In genomic region chr2:160489096-160489495, GRCh38 we compare ENCODE assay signal across 22 cellular contexts. TPM values are rescaled to one million over a fixed set of nuclear protein-coding genes. Genes with fewer than 3 reads are reported as not detected.
DNase-seq lines count a peak whose midpoint lies in the region; ATAC-seq, FAIRE-seq and TF ChIP-seq lines count a peak whose summit lies in the region.
"Had no signal": no experiment of that assay in that cellular context is flagged by ENCODE, and none has a peak within 500 bp of the region (broad histone marks: within the 10 kb centered on the region; RNA-seq: fewer than 3 reads in every experiment).

No MANE protein-coding gene starts in this region.

- no peak overlapping the region for H3K4me2 ChIP-seq in astrocyte (ENCODE audit: low read length)
- H3K4me2 ChIP-seq in SK-N-SH, result no peak overlapping the region

- DNase-seq in activated CD8-positive, alpha-beta T cell treated with anti-CD3 and anti-CD28 coated beads for 36 hours, result no peak
- no peak for DNase-seq in activated CD8-positive, alpha-beta T cell treated with anti-CD3 and anti-CD28 coated beads, Interleukin-2, amount 10 ng/mL, durations not matched to agents 7 days and 5 days
- DNase-seq in HFFc6 (no peak), astrocyte (ENCODE audit: low read depth) (peak; percentile 24), sigmoid colon (no peak), SK-N-SH (no peak), NCI-H1417 treated with DMSO at 0.1 percent for 48 hours (lab: John Stamatoyannopoulos, UW) (no peak)
- DNase-seq: activated CD8-positive, alpha-beta memory T cell treated with anti-CD3 and anti-CD28 coated beads for 24 hours; activated gamma-delta T cell treated with Interleukin-2 at 50 U/mL for 16 hours; C1 segment of cervical spinal cord; dermis blood vessel endothelial cell; DMS153; erythroblast; heart right ventricle; islet precursor cell; natural killer cell; NCI-H146; posterior cingulate gyrus; upper lobe of right lung had no signal

- no peak for TF ChIP-seq RAD21 in SK-N-SH (IDR thresholded peaks at IDR 0.05; ENCODE audit: low read length)

- peaks cover 89% of the 10 kb centered on the region for H3K79me2 ChIP-seq in astrocyte (ENCODE audit: insufficient read depth, low read length)
- peaks cover 89% of the 10 kb centered on the region for H3K79me2 ChIP-seq in SK-N-SH (ENCODE audit: insufficient read depth)

- peak; percentile 32 for FAIRE-seq in astrocyte (lab: Jason Lieb, UNC)
- FAIRE-seq: A204.1 had no signal

- H3K36me3 Mint-ChIP-seq in activated CD8-positive, alpha-beta T cell treated with anti-CD3 and anti-CD28 coated beads for 36 hours (ENCODE audit: low read depth), result no peaks in the 10 kb centered on the region
- peaks cover 26% of the 10 kb centered on the region for H3K36me3 Mint-ChIP-seq in activated CD8-positive, alpha-beta T cell treated with anti-CD3 and anti-CD28 coated beads, Interleukin-2, amount 10 ng/mL, durations not matched to agents 7 days and 5 days (ENCODE audit: low read depth)
- H3K36me3 Mint-ChIP-seq in HFFc6 (ENCODE audit: low read depth), result peaks cover 8% of the 10 kb centered on the region; the same call in 1 of the 2 replicates
- H3K36me3 Mint-ChIP-seq in astrocyte (ENCODE audit: low read depth, unreplicated experiment), result no peaks in the 10 kb centered on the region
- H3K36me3 Mint-ChIP-seq: natural killer cell; stimulated activated memory B cell treated with anti-CD40 and anti-IgM and Interleukin-4, amounts not matched to agents 10 μg/mL and 1 μg/mL and 100 μg/mL, for 72 hours had no signal

- H3K27ac Mint-ChIP-seq in activated CD8-positive, alpha-beta T cell treated with anti-CD3 and anti-CD28 coated beads for 36 hours, result peak overlapping the region; percentile 57
- H3K27ac Mint-ChIP-seq in activated CD8-positive, alpha-beta T cell treated with anti-CD3 and anti-CD28 coated beads, Interleukin-2, amount 10 ng/mL, durations not matched to agents 7 days and 5 days, result no peak overlapping the region
- H3K27ac Mint-ChIP-seq in HFFc6, result peak overlapping the region; percentile 62; the same call in 1 of the 2 replicates
- no peak overlapping the region for H3K27ac Mint-ChIP-seq in astrocyte (ENCODE audit: unreplicated experiment)
- H3K27ac Mint-ChIP-seq: natural killer cell; stimulated activated memory B cell treated with anti-CD40 and anti-IgM and Interleukin-4, amounts not matched to agents 10 μg/mL and 1 μg/mL and 100 μg/mL, for 72 hours had no signal

- peak; percentile 25 for ATAC-seq in activated CD8-positive, alpha-beta T cell treated with anti-CD3 and anti-CD28 coated beads for 36 hours
- no peak for ATAC-seq in activated CD8-positive, alpha-beta T cell treated with anti-CD3 and anti-CD28 coated beads, Interleukin-2, amount 10 ng/mL, durations not matched to agents 7 days and 5 days
- no peak for ATAC-seq in HG03039 (IDR thresholded peaks at IDR 0.05; ENCODE audit: unreplicated experiment)
- ATAC-seq: heart right ventricle; natural killer cell; stimulated activated memory B cell treated with anti-CD40 and anti-IgM and Interleukin-4, amounts not matched to agents 10 μg/mL and 1 μg/mL and 100 μg/mL, for 72 hours; upper lobe of right lung had no signal

- no peak overlapping the region for H3K9ac ChIP-seq in astrocyte (ENCODE audit: low read length)
- H3K9ac ChIP-seq in SK-N-SH, result no peak overlapping the region

- intact Hi-C loops in activated CD8-positive, alpha-beta T cell treated with anti-CD3 and anti-CD28 coated beads for 36 hours (cut with micrococcal nuclease), result loop anchor here (10.0 kb wide), 1 partner anchor 154 kb away; no protein-coding TSS in a partner anchor
- intact Hi-C loops in sigmoid colon (cut with DNase I), result no loop called here

- no peaks in the 10 kb centered on the region for H3K27me3 Mint-ChIP-seq in activated CD8-positive, alpha-beta T cell treated with anti-CD3 and anti-CD28 coated beads for 36 hours
- no peaks in the 10 kb centered on the region for H3K27me3 Mint-ChIP-seq in activated CD8-positive, alpha-beta T cell treated with anti-CD3 and anti-CD28 coated beads, Interleukin-2, amount 10 ng/mL, durations not matched to agents 7 days and 5 days (ENCODE audit: low read depth)
- H3K27me3 Mint-ChIP-seq in HFFc6 (ENCODE audit: insufficient read depth), result no peaks in the 10 kb centered on the region
- H3K27me3 Mint-ChIP-seq in astrocyte (ENCODE audit: low read depth, unreplicated experiment), result no peaks in the 10 kb centered on the region

- H3K9me3 ChIP-seq in astrocyte (ENCODE audit: insufficient read depth, low read depth, low read length) (no peaks in the 10 kb centered on the region), sigmoid colon (no peaks in the 10 kb centered on the region), SK-N-SH (no peaks in the 10 kb centered on the region)
- H3K9me3 ChIP-seq: heart right ventricle, upper lobe of right lung had no signal

- H3K4me1 ChIP-seq in astrocyte (ENCODE audit: insufficient read depth, low read length) (peaks cover 2% of the 10 kb centered on the region), sigmoid colon (peaks cover 0 to 53% (median 36%) of the 10 kb centered on the region in 4 donors), SK-N-SH (ENCODE audit: control insufficient read depth in 1 of 2, insufficient read depth in 2 of 2, low read depth in 1 of 2, low read length in 1 of 2) (peaks cover 26 to 37% of the 10 kb centered on the region in 2 experiments; a peak in 3 of 4 replicates)

- no peaks in the 10 kb centered on the region for H3K9me3 Mint-ChIP-seq in activated CD8-positive, alpha-beta T cell treated with anti-CD3 and anti-CD28 coated beads for 36 hours
- no peaks in the 10 kb centered on the region for H3K9me3 Mint-ChIP-seq in activated CD8-positive, alpha-beta T cell treated with anti-CD3 and anti-CD28 coated beads, Interleukin-2, amount 10 ng/mL, durations not matched to agents 7 days and 5 days (ENCODE audit: insufficient read depth)
- no peaks in the 10 kb centered on the region for H3K9me3 Mint-ChIP-seq in HFFc6
- H3K9me3 Mint-ChIP-seq in astrocyte (ENCODE audit: unreplicated experiment), result no peaks in the 10 kb centered on the region
- H3K9me3 Mint-ChIP-seq: natural killer cell; stimulated activated memory B cell treated with anti-CD40 and anti-IgM and Interleukin-4, amounts not matched to agents 10 μg/mL and 1 μg/mL and 100 μg/mL, for 72 hours had no signal

- WGBS in sigmoid colon, 2 donors, result 86 to 91% methylated on average over 1 of the region's 1 CpG
- 90% methylated on average over 1 of the region's 1 CpG for WGBS in SK-N-SH (ENCODE audit: low lambda C conversion rate)

- CTCF ChIA-PET in activated CD8-positive, alpha-beta T cell treated with anti-CD3 and anti-CD28 coated beads for 36 hours (lab: Charles Lee), result interaction anchor here (1.0 to 2.3 kb wide), 3 partner anchors 10 to 165 kb away, joined by 3 to 10 read pairs (median 4); no protein-coding TSS in a partner anchor
- CTCF ChIA-PET in activated CD8-positive, alpha-beta T cell treated with anti-CD3 and anti-CD28 coated beads, Interleukin-2, amount 10 ng/mL, durations not matched to agents 7 days and 5 days (lab: Charles Lee), result interaction anchor here (0.9 to 3.7 kb wide), 3 partner anchors 13 to 60 kb away, joined by 4 to 18 read pairs (median 5); no protein-coding TSS in a partner anchor
- CTCF ChIA-PET in SK-N-SH (lab: Yijun Ruan, JAX), result interaction anchor here (0.7 to 3.3 kb wide), 5 partner anchors 13 to 481 kb away, joined by 3 to 13 read pairs (median 3); no protein-coding TSS in a partner anchor

- H4K20me1 ChIP-seq in astrocyte (ENCODE audit: insufficient read depth, low read length), result peaks cover 50% of the 10 kb centered on the region
- H4K20me1 ChIP-seq in SK-N-SH (ENCODE audit: insufficient read depth), result peaks cover 47% of the 10 kb centered on the region

- H3F3A ChIP-seq in SK-N-SH (replicated peaks; ENCODE audit: insufficient read depth), result peaks cover 20% of the 10 kb centered on the region

- TF ChIP-seq POLR2A in sigmoid colon (IDR thresholded peaks at IDR 0.05), result no peak

- POLR2A ChIA-PET in activated CD8-positive, alpha-beta T cell treated with anti-CD3 and anti-CD28 coated beads for 36 hours (lab: Charles Lee), result interaction anchor here (3.6 kb wide), 1 partner anchor 82 kb away, joined by 9 read pairs; no protein-coding TSS in a partner anchor
- POLR2A ChIA-PET in activated CD8-positive, alpha-beta T cell treated with anti-CD3 and anti-CD28 coated beads, Interleukin-2, amount 10 ng/mL, durations not matched to agents 7 days and 5 days (lab: Charles Lee), result no interaction called here
- POLR2A ChIA-PET in SK-N-SH (lab: Yijun Ruan, JAX), result no interaction called here

- H3K4me1 Mint-ChIP-seq in activated CD8-positive, alpha-beta T cell treated with anti-CD3 and anti-CD28 coated beads for 36 hours (ENCODE audit: low read depth), result peaks cover 67% of the 10 kb centered on the region
- H3K4me1 Mint-ChIP-seq in activated CD8-positive, alpha-beta T cell treated with anti-CD3 and anti-CD28 coated beads, Interleukin-2, amount 10 ng/mL, durations not matched to agents 7 days and 5 days (ENCODE audit: low read depth), result peaks cover 68% of the 10 kb centered on the region
- H3K4me1 Mint-ChIP-seq in HFFc6 (ENCODE audit: low read depth) (peaks cover 47% of the 10 kb centered on the region), astrocyte (ENCODE audit: low read depth, unreplicated experiment) (peaks cover 15% of the 10 kb centered on the region)

- no peak for TF ChIP-seq CTCF in activated CD8-positive, alpha-beta T cell treated with anti-CD3 and anti-CD28 coated beads for 36 hours (IDR thresholded peaks at IDR 0.05)
- no peak for TF ChIP-seq CTCF in HFFc6 (IDR thresholded peaks at IDR 0.05)
- TF ChIP-seq CTCF in astrocyte (IDR thresholded peaks at IDR 0.05; ENCODE audit: insufficient read depth, low read depth, low read length), result no peak
- no peak for TF ChIP-seq CTCF in sigmoid colon (IDR thresholded peaks at IDR 0.05)
- TF ChIP-seq CTCF in SK-N-SH (IDR thresholded peaks at IDR 0.05), result no peak

- H3K4me3 ChIP-seq in astrocyte (ENCODE audit: insufficient read depth, low read depth, low read length), result no peak overlapping the region
- no peak overlapping the region for H3K4me3 ChIP-seq in sigmoid colon
- no peak overlapping the region for H3K4me3 ChIP-seq in SK-N-SH (ENCODE audit: low read depth in 2 of 2, low read length in 1 of 2)
- H3K4me3 ChIP-seq: heart right ventricle, upper lobe of right lung had no signal

- H3K27ac ChIP-seq in astrocyte (ENCODE audit: low read depth, low read length) (no peak overlapping the region), sigmoid colon (peak overlapping the region in 3 of 4 donors; percentile 8 to 95 (median 91)), SK-N-SH (ENCODE audit: low read depth in 2 of 2, low read length in 1 of 2) (peak overlapping the region in 1 of 2 experiments; percentile 11; a peak in 1 of 4 replicates)
- H3K27ac ChIP-seq: upper lobe of right lung had no signal

- H3K27me3 ChIP-seq in astrocyte (ENCODE audit: insufficient read depth, low read length) (no peaks in the 10 kb centered on the region), sigmoid colon (no peaks in the 10 kb centered on the region), SK-N-SH (ENCODE audit: insufficient read depth) (no peaks in the 10 kb centered on the region)
- H3K27me3 ChIP-seq: heart right ventricle, upper lobe of right lung had no signal

- no peak overlapping the region for H3K4me3 Mint-ChIP-seq in activated CD8-positive, alpha-beta T cell treated with anti-CD3 and anti-CD28 coated beads for 36 hours
- H3K4me3 Mint-ChIP-seq in activated CD8-positive, alpha-beta T cell treated with anti-CD3 and anti-CD28 coated beads, Interleukin-2, amount 10 ng/mL, durations not matched to agents 7 days and 5 days, result no peak overlapping the region
- H3K4me3 Mint-ChIP-seq in HFFc6 (peak overlapping the region; percentile 34), astrocyte (ENCODE audit: unreplicated experiment) (peak overlapping the region; percentile 27)
- H3K4me3 Mint-ChIP-seq: natural killer cell; stimulated activated memory B cell treated with anti-CD40 and anti-IgM and Interleukin-4, amounts not matched to agents 10 μg/mL and 1 μg/mL and 100 μg/mL, for 72 hours had no signal

- H2AFZ ChIP-seq in astrocyte (ENCODE audit: low read depth, low read length) (no peak overlapping the region), SK-N-SH (ENCODE audit: low read depth) (no peak overlapping the region)

- H3K9me2 ChIP-seq in SK-N-SH, result no peaks in the 10 kb centered on the region

- TF ChIP-seq EP300 in sigmoid colon (IDR thresholded peaks at IDR 0.05) (no peak), SK-N-SH (IDR thresholded peaks at IDR 0.05; ENCODE audit: borderline replicate concordance in 1 of 2, low read depth in 1 of 2, low read length in 1 of 2) (no peak)

- no peaks in the 10 kb centered on the region for H3K36me3 ChIP-seq in astrocyte (ENCODE audit: insufficient read depth, low read length)
- no peaks in the 10 kb centered on the region for H3K36me3 ChIP-seq in sigmoid colon
- H3K36me3 ChIP-seq in SK-N-SH (replicated peaks in 1 of 2; ENCODE audit: control insufficient read depth in 1 of 2, insufficient read depth in 2 of 2, low read length in 1 of 2), result no peaks in the 10 kb centered on the region
- H3K36me3 ChIP-seq: heart right ventricle, upper lobe of right lung had no signal

RNA-seq across cellular contexts. Expression of gene RBMS1, which starts 4.5 kb away (rescaled TPM):
- 10 to 100 TPM; 35.8 to 38.6 TPM for total RNA-seq in activated CD8-positive, alpha-beta T cell treated with anti-CD3 and anti-CD28 coated beads for 36 hours
- total RNA-seq in activated CD8-positive, alpha-beta T cell treated with anti-CD3 and anti-CD28 coated beads, Interleukin-2, amount 10 ng/mL, durations not matched to agents 7 days and 5 days, result 10 to 100 TPM; 84.7 to 87.9 TPM
- total RNA-seq in HFFc6 (2021; fragmentation: NEBNext Ultra II Directional; extraction: Animal tissue kit (Norgen Biotek cat#: 25700)), result 100 to 1,000 TPM in 3 of 6 experiments, 10 to 100 TPM in 3; 88.7 to 111 (median 96.1) TPM
- total RNA-seq in astrocyte (148 and 152 TPM in 2 replicates), sigmoid colon (10 to 100 TPM; 69.2 to 91.8 (median 77.1) TPM)
- polyA plus RNA-seq in sigmoid colon (10 to 100 TPM in 2 of 3 donors, 1 to 10 TPM in 1; 4.4 to 17.2 (median 13.8) TPM), SK-N-SH (2012; rRNA removed) (56.5 and 63.8 TPM in 2 replicates)
- polyA plus RNA-seq in SK-N-SH (2012; cell fraction: cytosol; rRNA removed), result 61.4 and 63.8 TPM in 2 replicates
- 46.6 and 88.8 TPM in 2 replicates for polyA plus RNA-seq in SK-N-SH (2012; cell fraction: nucleus; rRNA removed)

Comparison
In these comparisons a context has a peak if more than half of its experiments do, and no peak if none do; other contexts are left out.
1. H3K27ac Mint-ChIP-seq: peak in activated CD8-positive, alpha-beta T cell treated with anti-CD3 and anti-CD28 coated beads for 36 hours (single experiment) and HFFc6 (single experiment); none in activated CD8-positive, alpha-beta T cell treated with anti-CD3 and anti-CD28 coated beads, Interleukin-2, amount 10 ng/mL, durations not matched to agents 7 days and 5 days (single experiment) and astrocyte (single experiment).
2. H3K4me3 Mint-ChIP-seq: peak in HFFc6 (single experiment) and astrocyte (single experiment); none in activated CD8-positive, alpha-beta T cell treated with anti-CD3 and anti-CD28 coated beads for 36 hours (single experiment) and activated CD8-positive, alpha-beta T cell treated with anti-CD3 and anti-CD28 coated beads, Interleukin-2, amount 10 ng/mL, durations not matched to agents 7 days and 5 days (single experiment).